Comparison of ENCODE assay signal across 8 cellular contexts in the genomic region with DNA sequence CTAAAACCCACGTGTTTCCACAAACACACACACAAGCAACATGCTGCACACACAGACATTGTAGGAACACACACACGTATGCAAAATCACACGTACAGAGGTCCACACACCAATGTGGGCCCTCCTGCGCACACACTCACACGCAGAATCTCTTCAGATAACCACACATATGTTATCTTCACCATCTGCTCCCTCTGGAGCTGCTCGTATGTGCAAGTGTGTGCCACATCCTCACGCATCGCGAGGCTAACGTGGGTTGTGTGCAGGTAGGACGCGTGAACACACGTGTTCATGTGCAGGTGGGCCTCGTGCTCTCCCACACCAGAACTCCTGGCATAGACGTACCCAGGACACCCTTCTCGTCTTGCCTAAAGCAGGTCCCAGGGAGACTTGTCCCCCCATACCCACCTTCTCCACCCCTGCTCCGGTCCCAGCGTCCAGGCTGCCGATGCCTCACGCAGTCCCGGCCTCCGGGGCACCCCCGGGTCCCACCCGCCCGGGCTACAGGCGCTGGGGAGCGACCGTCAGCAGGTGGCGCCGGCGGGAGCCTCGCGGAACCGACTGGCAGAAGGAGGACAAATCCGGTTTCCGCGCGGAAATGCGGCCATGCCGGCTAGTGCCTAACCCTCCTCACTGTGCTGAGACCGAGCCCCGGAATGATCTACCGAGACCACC. TPM values are rescaled to one million over a fixed set of nuclear protein-coding genes. Genes with fewer than 3 reads are reported as not detected.
DNase-seq lines count a peak whose midpoint lies in the region; ATAC-seq and TF ChIP-seq lines count a peak whose summit lies in the region.

No MANE protein-coding gene starts in this region.

- no peak for TF ChIP-seq CTCF in omental fat pad (IDR thresholded peaks at IDR 0.05)

- H3K27ac ChIP-seq in KOPT-K1 (ENCODE audit: low read depth, low read length, poor library complexity, severe bottlenecking) = peak overlapping the region; percentile 59

- H3K36me3 ChIP-seq in KOPT-K1 (ENCODE audit: insufficient read depth, low read length) = no peaks in the 10 kb centered on the region

- DNase-seq in activated T-cell treated with anti-CD3 and anti-CD28 coated beads, Interleukin-2, amount 50 U/mL, for 4 hours = peak; percentile 68
- DNase-seq in head of caudate nucleus = peak in 41 of 42 donors; percentile 22 to 85 (median 72)
- peak; percentile 69 for DNase-seq in stimulated activated CD4-positive, alpha-beta T cell treated with anti-CD3 and anti-CD28 coated beads, Interleukin-1b, Interleukin-23, amount 100 ng/mL, for 48 hours
- no peak for DNase-seq in NCI-H1417 treated with DMSO at 0.1 percent for 48 hours (lab: John Stamatoyannopoulos, UW)
- no peak for DNase-seq in NCI-H187 treated with DMSO at 0.1 percent for 48 hours (lab: John Stamatoyannopoulos, UW)
- no peak for DNase-seq in omental fat pad (ENCODE audit: low spot score)

- intact Hi-C loops in head of caudate nucleus (cut with DNase I) = loop anchor here (10.0 kb wide), 2 partner anchors 48 to 178 kb away; no protein-coding TSS in a partner anchor

- H3K4me1 Mint-ChIP-seq in activated T-cell treated with anti-CD3 and anti-CD28 coated beads, Interleukin-2, amount 50 U/mL, for 4 hours (ENCODE audit: low read depth) = peaks cover 10% of the 10 kb centered on the region

- no peaks in the 10 kb centered on the region for H3K36me3 Mint-ChIP-seq in activated T-cell treated with anti-CD3 and anti-CD28 coated beads, Interleukin-2, amount 50 U/mL, for 4 hours (ENCODE audit: insufficient read depth)

- no peaks in the 10 kb centered on the region for H3K9me3 ChIP-seq in KOPT-K1 (ENCODE audit: insufficient read depth, low read length, poor library complexity, severe bottlenecking)

- H3K4me3 Mint-ChIP-seq in activated T-cell treated with anti-CD3 and anti-CD28 coated beads, Interleukin-2, amount 50 U/mL, for 4 hours = peak overlapping the region; percentile 87

- peaks cover 9% of the 10 kb centered on the region for H3K27me3 Mint-ChIP-seq in activated T-cell treated with anti-CD3 and anti-CD28 coated beads, Interleukin-2, amount 50 U/mL, for 4 hours (ENCODE audit: low read depth)

- no peaks in the 10 kb centered on the region for H3K9me3 Mint-ChIP-seq in activated T-cell treated with anti-CD3 and anti-CD28 coated beads, Interleukin-2, amount 50 U/mL, for 4 hours

- peak; percentile 86 to 87 for ATAC-seq in activated T-cell treated with anti-CD3 and anti-CD28 coated beads, Interleukin-2, amount 50 U/mL, for 4 hours
- no peak for ATAC-seq in GM18498 (IDR thresholded peaks at IDR 0.05; ENCODE audit: unreplicated experiment)
- ATAC-seq in omental fat pad (ENCODE audit: low FRiP score) = no peak

RNA-seq across cellular contexts. Expression of gene IGSF9B, which starts 10.3 kb away (rescaled TPM):
- total RNA-seq in activated T-cell treated with anti-CD3 and anti-CD28 coated beads, Interleukin-2, amount 50 U/mL, for 4 hours = 10 to 100 TPM; 18.7 to 22.3 (median 22.1) TPM
- total RNA-seq in omental fat pad = 10 to 100 TPM in 1 of 4 donors, 1 to 10 TPM in 3; 2.0 to 29.7 (median 6.6) TPM

Comparison
In these comparisons a context has a peak if more than half of its experiments do, and no peak if none do; other contexts are left out.
1. ATAC-seq: peak in activated T-cell treated with anti-CD3 and anti-CD28 coated beads, Interleukin-2, amount 50 U/mL, for 4 hours (2 of 2); none in GM18498 (single experiment) and omental fat pad (single experiment).
2. DNase-seq: peak in activated T-cell treated with anti-CD3 and anti-CD28 coated beads, Interleukin-2, amount 50 U/mL, for 4 hours (single experiment), head of caudate nucleus (41 of 42) and stimulated activated CD4-positive, alpha-beta T cell treated with anti-CD3 and anti-CD28 coated beads, Interleukin-1b, Interleukin-23, amount 100 ng/mL, for 48 hours (single experiment); none in NCI-H1417 treated with DMSO at 0.1 percent for 48 hours (single experiment), NCI-H187 treated with DMSO at 0.1 percent for 48 hours (single experiment) and omental fat pad (single experiment).